In genomic region chr3:123084738-123085237, GRCh38 we compare ENCODE assay signal across 1 cellular context.
TF ChIP-seq lines count a peak whose summit lies in the region.

No MANE protein-coding gene starts in this region.

TF ChIP-seq in SK-N-SH treated with all-trans-retinoic acid at 6 μM for 48 hours, 23 proteins besides CTCF, POLR2A, EP300 and RAD21 (continued from another document):
- TF ChIP-seq, protein P1, sequence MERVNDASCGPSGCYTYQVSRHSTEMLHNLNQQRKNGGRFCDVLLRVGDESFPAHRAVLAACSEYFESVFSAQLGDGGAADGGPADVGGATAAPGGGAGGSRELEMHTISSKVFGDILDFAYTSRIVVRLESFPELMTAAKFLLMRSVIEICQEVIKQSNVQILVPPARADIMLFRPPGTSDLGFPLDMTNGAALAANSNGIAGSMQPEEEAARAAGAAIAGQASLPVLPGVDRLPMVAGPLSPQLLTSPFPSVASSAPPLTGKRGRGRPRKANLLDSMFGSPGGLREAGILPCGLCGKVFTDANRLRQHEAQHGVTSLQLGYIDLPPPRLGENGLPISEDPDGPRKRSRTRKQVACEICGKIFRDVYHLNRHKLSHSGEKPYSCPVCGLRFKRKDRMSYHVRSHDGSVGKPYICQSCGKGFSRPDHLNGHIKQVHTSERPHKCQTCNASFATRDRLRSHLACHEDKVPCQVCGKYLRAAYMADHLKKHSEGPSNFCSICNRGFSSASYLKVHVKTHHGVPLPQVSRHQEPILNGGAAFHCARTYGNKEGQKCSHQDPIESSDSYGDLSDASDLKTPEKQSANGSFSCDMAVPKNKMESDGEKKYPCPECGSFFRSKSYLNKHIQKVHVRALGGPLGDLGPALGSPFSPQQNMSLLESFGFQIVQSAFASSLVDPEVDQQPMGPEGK (CRISPR knock-in tag; IDR thresholded peaks at IDR 0.05; ENCODE audit: borderline replicate concordance): no peak
- TF ChIP-seq, protein P2, sequence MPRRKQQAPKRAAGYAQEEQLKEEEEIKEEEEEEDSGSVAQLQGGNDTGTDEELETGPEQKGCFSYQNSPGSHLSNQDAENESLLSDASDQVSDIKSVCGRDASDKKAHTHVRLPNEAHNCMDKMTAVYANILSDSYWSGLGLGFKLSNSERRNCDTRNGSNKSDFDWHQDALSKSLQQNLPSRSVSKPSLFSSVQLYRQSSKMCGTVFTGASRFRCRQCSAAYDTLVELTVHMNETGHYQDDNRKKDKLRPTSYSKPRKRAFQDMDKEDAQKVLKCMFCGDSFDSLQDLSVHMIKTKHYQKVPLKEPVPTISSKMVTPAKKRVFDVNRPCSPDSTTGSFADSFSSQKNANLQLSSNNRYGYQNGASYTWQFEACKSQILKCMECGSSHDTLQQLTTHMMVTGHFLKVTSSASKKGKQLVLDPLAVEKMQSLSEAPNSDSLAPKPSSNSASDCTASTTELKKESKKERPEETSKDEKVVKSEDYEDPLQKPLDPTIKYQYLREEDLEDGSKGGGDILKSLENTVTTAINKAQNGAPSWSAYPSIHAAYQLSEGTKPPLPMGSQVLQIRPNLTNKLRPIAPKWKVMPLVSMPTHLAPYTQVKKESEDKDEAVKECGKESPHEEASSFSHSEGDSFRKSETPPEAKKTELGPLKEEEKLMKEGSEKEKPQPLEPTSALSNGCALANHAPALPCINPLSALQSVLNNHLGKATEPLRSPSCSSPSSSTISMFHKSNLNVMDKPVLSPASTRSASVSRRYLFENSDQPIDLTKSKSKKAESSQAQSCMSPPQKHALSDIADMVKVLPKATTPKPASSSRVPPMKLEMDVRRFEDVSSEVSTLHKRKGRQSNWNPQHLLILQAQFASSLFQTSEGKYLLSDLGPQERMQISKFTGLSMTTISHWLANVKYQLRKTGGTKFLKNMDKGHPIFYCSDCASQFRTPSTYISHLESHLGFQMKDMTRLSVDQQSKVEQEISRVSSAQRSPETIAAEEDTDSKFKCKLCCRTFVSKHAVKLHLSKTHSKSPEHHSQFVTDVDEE (CRISPR knock-in tag; IDR thresholded peaks at IDR 0.05): no peak
- TF ChIP-seq RARB (CRISPR knock-in tag; IDR thresholded peaks at IDR 0.05) (no peak), ISL1 (CRISPR knock-in tag; IDR thresholded peaks at IDR 0.05) (no peak), TOX (CRISPR knock-in tag; IDR thresholded peaks at IDR 0.05; ENCODE audit: borderline replicate concordance) (no peak)
TF ChIP-seq in SK-N-SH treated with all-trans-retinoic acid at 6 μM for 48 hours: peak in this region for 0.
